12 cellular contexts compared by ENCODE assay signal in the genomic region with DNA sequence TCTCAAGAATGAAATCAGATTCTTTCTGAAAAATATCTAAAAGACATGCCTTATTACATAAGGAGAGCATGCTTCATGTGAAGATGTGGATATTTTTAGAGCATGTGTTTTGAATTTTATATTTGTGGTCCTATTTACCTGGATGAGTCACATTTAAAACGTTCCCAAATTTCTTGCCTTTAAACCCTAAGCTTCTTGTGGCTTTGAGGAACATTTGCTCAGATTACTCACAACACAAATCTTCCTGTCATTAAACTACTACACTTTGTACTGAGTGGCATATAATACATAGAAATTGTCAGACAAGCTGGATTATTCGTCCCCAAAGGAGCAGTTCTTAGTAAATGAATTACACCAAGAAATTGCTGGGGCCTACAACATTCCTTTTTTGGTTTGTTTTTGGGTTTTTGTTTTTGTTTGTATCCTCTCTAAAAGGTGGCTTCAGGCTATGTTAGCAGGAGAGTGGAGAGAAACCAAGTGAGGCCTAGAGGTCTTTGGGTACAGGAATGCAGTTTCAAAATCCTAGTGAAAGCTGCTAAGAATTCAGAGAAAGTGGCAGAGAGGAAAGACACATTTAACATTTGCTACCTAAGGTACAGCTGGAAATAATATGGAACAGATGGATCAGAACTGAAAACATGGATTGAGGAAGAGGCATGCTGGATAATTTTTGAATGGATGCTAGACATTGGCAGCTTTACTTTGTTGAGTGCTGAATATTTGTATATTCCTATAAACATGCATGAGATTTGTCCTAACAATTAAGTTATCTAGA.
DNase-seq lines count a peak whose midpoint lies in the region; ATAC-seq and TF ChIP-seq lines count a peak whose summit lies in the region.
"Had no signal": no experiment of that assay in that cellular context is flagged by ENCODE, and none has a peak within 500 bp of the region (broad histone marks: within the 10 kb centered on the region; RNA-seq: fewer than 3 reads in every experiment).

No MANE protein-coding gene starts in this region.

- CTCF ChIA-PET in SK-N-SH (lab: Yijun Ruan, JAX) = interaction anchor here (0.6 to 1.7 kb wide), 7 partner anchors 8 to 70 kb away, joined by 3 to 9 read pairs (median 3); no protein-coding TSS in a partner anchor

- peak; percentile 16 for DNase-seq in G401 (ENCODE audit: low spot score)
- DNase-seq in SK-N-SH = no peak
- DNase-seq in fibroblast of lung (ENCODE audit: low read depth in 2 of 2) = peak in 1 of 2 donors; percentile 63
- no peak for DNase-seq in HPDE6-E6E7 (ENCODE audit: extremely low spot score)
- DNase-seq in RPMI8226 = no peak
- no peak for DNase-seq in left colon
- DNase-seq: activated CD4-positive, alpha-beta T cell treated with anti-CD3 and anti-CD28 coated beads, Interleukin-2, amount 10 ng/mL, durations not matched to agents 24 days and 14 days; stimulated activated CD4-positive, alpha-beta T cell treated with anti-CD3 and anti-CD28 coated beads, Interleukin-4, amount 100 ng/mL, for 1 hour; T-helper 17 cell had no signal

- H3K9me3 ChIP-seq in SK-N-SH (no peaks in the 10 kb centered on the region), fibroblast of lung (ENCODE audit: control insufficient read depth, insufficient read depth, low read depth, low read length) (no peaks in the 10 kb centered on the region), skeletal muscle satellite cell (replicated peaks; ENCODE audit: low read length) (no peaks in the 10 kb centered on the region)

- H3K4me1 ChIP-seq in SK-N-SH (ENCODE audit: control insufficient read depth in 1 of 2, insufficient read depth in 2 of 2, low read depth in 1 of 2, low read length in 1 of 2) = peaks cover 2 to 30% of the 10 kb centered on the region in 2 experiments; a peak in 3 of 4 replicates
- peaks cover 36% of the 10 kb centered on the region for H3K4me1 ChIP-seq in fibroblast of lung (ENCODE audit: control insufficient read depth, extremely low read depth, insufficient read depth, low read length)
- peaks cover 65% of the 10 kb centered on the region for H3K4me1 ChIP-seq in skeletal muscle satellite cell (ENCODE audit: control insufficient read depth, insufficient read depth, low read length)

- TF ChIP-seq RAD21 in SK-N-SH (IDR thresholded peaks at IDR 0.05; ENCODE audit: low read length) = no peak

- H3F3A ChIP-seq in SK-N-SH (replicated peaks; ENCODE audit: insufficient read depth) = peaks cover 32% of the 10 kb centered on the region

- H3K4me3 ChIP-seq in SK-N-SH (ENCODE audit: low read depth in 2 of 2, low read length in 1 of 2) = no peak overlapping the region
- no peak overlapping the region for H3K4me3 ChIP-seq in fibroblast of lung (replicated peaks in 1 of 4; ENCODE audit: control extremely low read depth in 1 of 4, insufficient read depth in 1 of 4, low read depth in 3 of 4, low read length in 4 of 4)
- H3K4me3 ChIP-seq in skeletal muscle satellite cell (ENCODE audit: low read length) = no peak overlapping the region

- H4K20me1 ChIP-seq in SK-N-SH (ENCODE audit: insufficient read depth) (no peaks in the 10 kb centered on the region), fibroblast of lung (ENCODE audit: control insufficient read depth, extremely low read depth, insufficient read depth, low read length) (no peaks in the 10 kb centered on the region)

- TF ChIP-seq CTCF in SK-N-SH (IDR thresholded peaks at IDR 0.05) (no peak), fibroblast of lung (conservative IDR thresholded peaks at IDR 0.05 in 1 of 2, IDR thresholded peaks at IDR 0.05 in 1 of 2; ENCODE audit: low read depth in 1 of 2, low read length in 2 of 2) (no peak)

- no peaks in the 10 kb centered on the region for H3K9me2 ChIP-seq in SK-N-SH

- POLR2A ChIA-PET in SK-N-SH (lab: Yijun Ruan, JAX) = no interaction called here

- ATAC-seq in GM18873 (IDR thresholded peaks at IDR 0.05; ENCODE audit: low FRiP score, unreplicated experiment) (no peak), left colon (no peak)
- ATAC-seq: stimulated activated memory B cell treated with anti-CD40 and anti-IgM and Interleukin-4, amounts not matched to agents 10 μg/mL and 1 μg/mL and 100 μg/mL, for 72 hours; T-helper 17 cell had no signal

- TF ChIP-seq EP300 in SK-N-SH (IDR thresholded peaks at IDR 0.05; ENCODE audit: borderline replicate concordance in 1 of 2, low read depth in 1 of 2, low read length in 1 of 2) = no peak

- H3K36me3 ChIP-seq in SK-N-SH (replicated peaks in 1 of 2; ENCODE audit: control insufficient read depth in 1 of 2, insufficient read depth in 2 of 2, low read length in 1 of 2) (no peaks in the 10 kb centered on the region), fibroblast of lung (ENCODE audit: control insufficient read depth, insufficient read depth, low read length) (no peaks in the 10 kb centered on the region), skeletal muscle satellite cell (ENCODE audit: insufficient read depth, low read length) (no peaks in the 10 kb centered on the region)

- intact Hi-C loops in left colon (cut with DNase I, micrococcal nuclease) = no loop called here

- H3K79me2 ChIP-seq in SK-N-SH (ENCODE audit: insufficient read depth) (no peaks in the 10 kb centered on the region), fibroblast of lung (ENCODE audit: control insufficient read depth, insufficient read depth, low read length) (peaks cover 10% of the 10 kb centered on the region)

- 32% methylated on average over 2 of the region's 2 CpGs for WGBS in SK-N-SH (ENCODE audit: low lambda C conversion rate)

- H3K4me2 ChIP-seq in SK-N-SH = no peak overlapping the region
- H3K4me2 ChIP-seq in fibroblast of lung (ENCODE audit: extremely low read depth, insufficient read depth, low read length) = no peak overlapping the region
- H3K4me2 ChIP-seq in skeletal muscle satellite cell (ENCODE audit: low read length) = peak overlapping the region; percentile 68

- in situ Hi-C loops in G401 (cut with HindIII; ENCODE audit: low sequenced_read_pairs) = no loop called here

- H3K9ac ChIP-seq in SK-N-SH (0 out of 2 replicates have a peak overlapping the region, but pooled peaks have one; percentile 5), fibroblast of lung (ENCODE audit: insufficient read depth, low read length) (no peak overlapping the region), skeletal muscle satellite cell (ENCODE audit: low read depth, low read length) (peak overlapping the region; percentile 79)

- H3K27ac ChIP-seq in SK-N-SH (ENCODE audit: low read depth in 2 of 2, low read length in 1 of 2) (peak overlapping the region; percentile 37 to 44; a peak in 3 of 4 replicates), fibroblast of lung (ENCODE audit: insufficient read depth, low read length) (peak overlapping the region; percentile 88)

- H3K27me3 ChIP-seq in SK-N-SH (ENCODE audit: insufficient read depth) (no peaks in the 10 kb centered on the region), fibroblast of lung (ENCODE audit: control insufficient read depth, insufficient read depth, low read length) (no peaks in the 10 kb centered on the region), skeletal muscle satellite cell (ENCODE audit: control insufficient read depth, insufficient read depth, low read length) (no peaks in the 10 kb centered on the region)

- H2AFZ ChIP-seq in SK-N-SH (ENCODE audit: low read depth) = peak overlapping the region; percentile 66; the same call in 1 of the 2 replicates
- no peak overlapping the region for H2AFZ ChIP-seq in fibroblast of lung (ENCODE audit: low read length)

TF ChIP-seq in SK-N-SH, 30 proteins besides CTCF, POLR2A, EP300 and RAD21 (continues in another document):
- no peak for TF ChIP-seq NFIC (IDR thresholded peaks at IDR 0.05; ENCODE audit: borderline replicate concordance)
- TF ChIP-seq TAF1 (IDR thresholded peaks at IDR 0.05; ENCODE audit: borderline replicate concordance, low read depth, low read length) = no peak
- no peak for TF ChIP-seq GABPA (IDR thresholded peaks at IDR 0.05; ENCODE audit: low read depth)
- no peak for TF ChIP-seq EZH2phosphoT487 (IDR thresholded peaks at IDR 0.05; ENCODE audit: borderline replicate concordance, low read depth)
- no peak for TF ChIP-seq SIN3A (IDR thresholded peaks at IDR 0.05; ENCODE audit: borderline replicate concordance, low read depth, low read length)
- TF ChIP-seq GATA2 (CRISPR knock-in tag; IDR thresholded peaks at IDR 0.05) = no peak
- TF ChIP-seq RFX5 (IDR thresholded peaks at IDR 0.05; ENCODE audit: low read length) = no peak
- TF ChIP-seq RXRA (IDR thresholded peaks at IDR 0.05; ENCODE audit: borderline replicate concordance, low read depth) = no peak
- TF ChIP-seq MXI1 (IDR thresholded peaks at IDR 0.05; ENCODE audit: low read depth, low read length) = no peak
- TF ChIP-seq FOXM1 (IDR thresholded peaks at IDR 0.05; ENCODE audit: low read depth) = no peak
- TF ChIP-seq MEF2A (IDR thresholded peaks at IDR 0.05; ENCODE audit: borderline replicate concordance, low read depth) = no peak
- TF ChIP-seq, protein P1, sequence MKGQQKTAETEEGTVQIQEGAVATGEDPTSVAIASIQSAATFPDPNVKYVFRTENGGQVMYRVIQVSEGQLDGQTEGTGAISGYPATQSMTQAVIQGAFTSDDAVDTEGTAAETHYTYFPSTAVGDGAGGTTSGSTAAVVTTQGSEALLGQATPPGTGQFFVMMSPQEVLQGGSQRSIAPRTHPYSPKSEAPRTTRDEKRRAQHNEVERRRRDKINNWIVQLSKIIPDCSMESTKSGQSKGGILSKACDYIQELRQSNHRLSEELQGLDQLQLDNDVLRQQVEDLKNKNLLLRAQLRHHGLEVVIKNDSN (IDR thresholded peaks at IDR 0.05; ENCODE audit: borderline replicate concordance, low read depth) = no peak
- no peak for TF ChIP-seq SMC3 (IDR thresholded peaks at IDR 0.05; ENCODE audit: low read depth, low read length)
